In genomic region chr17:80454557-80455327, GRCh38 we compare ENCODE assay signal across 1 cellular context.
A peak's percentile ranks its signal among the peaks of the same experiment; 100 is the strongest.
TF ChIP-seq lines count a peak whose summit lies in the region.

No MANE protein-coding gene starts in this region.

TF ChIP-seq in GM12878, 131 proteins besides CTCF, POLR2A, EP300 and RAD21 (continued from another document and continues in another):
- TF ChIP-seq E4F1 (IDR thresholded peaks at IDR 0.05; ENCODE audit: borderline replicate concordance, partially characterized antibody) (no peak), HCFC1 (IDR thresholded peaks at IDR 0.05; ENCODE audit: low read length) (peak; percentile 47; the same call in 1 of the 2 replicates), RELA (IDR thresholded peaks at IDR 0.05; ENCODE audit: borderline replicate concordance, partially characterized antibody) (peak; percentile 19), RUNX3 (IDR thresholded peaks at IDR 0.05; ENCODE audit: low read length) (no peak; the same call in 1 of the 2 replicates), HDGF (IDR thresholded peaks at IDR 0.05) (0 out of 2 replicates have a peak, but pooled peaks have one; percentile 40), SP1 (IDR thresholded peaks at IDR 0.05; ENCODE audit: low read depth, low read length) (peak; percentile 52), GATAD2B (conservative IDR thresholded peaks at IDR 0.05; ENCODE audit: low read depth) (peak; percentile 68), ZNF384 (IDR thresholded peaks at IDR 0.05; ENCODE audit: borderline replicate concordance, low read depth, low read length) (no peak), E2F4 (IDR thresholded peaks at IDR 0.05; ENCODE audit: low read depth, low read length) (peak; percentile 66; the same call in 1 of the 2 replicates), GABPA (IDR thresholded peaks at IDR 0.05; ENCODE audit: low read depth) (peak; percentile 84), SREBF2 (IDR thresholded peaks at IDR 0.05; ENCODE audit: low read length) (no peak), JUND (IDR thresholded peaks at IDR 0.05; ENCODE audit: low read depth, low read length) (no peak), RFX5 (IDR thresholded peaks at IDR 0.05; ENCODE audit: low read depth, low read length) (0 out of 2 replicates have a peak, but pooled peaks have one; percentile 65), EGR1 (IDR thresholded peaks at IDR 0.05; ENCODE audit: borderline replicate concordance in 1 of 2, low read depth in 2 of 2, low read length in 2 of 2) (peak; percentile 59 to 84), FOS (IDR thresholded peaks at IDR 0.05; ENCODE audit: borderline replicate concordance, extremely low read depth, insufficient read length) (no peak), RAD51 (IDR thresholded peaks at IDR 0.05) (no peak), EZH2 (IDR thresholded peaks at IDR 0.05; ENCODE audit: borderline replicate concordance, control insufficient read depth, low read depth, low read length) (no peak), NBN (IDR thresholded peaks at IDR 0.05) (peak; percentile 55), RELB (IDR thresholded peaks at IDR 0.05; ENCODE audit: low read depth) (no peak), DPF2 (IDR thresholded peaks at IDR 0.05) (peak; percentile 57; the same call in 1 of the 2 replicates), BACH1 (IDR thresholded peaks at IDR 0.05; ENCODE audit: borderline replicate concordance) (peak; percentile 75; the same call in 1 of the 2 replicates), ETV6 (conservative IDR thresholded peaks at IDR 0.05 in 1 of 2, IDR thresholded peaks at IDR 0.05 in 1 of 2; ENCODE audit: borderline replicate concordance in 1 of 2, low read depth in 1 of 2) (no peak), MTA3 (IDR thresholded peaks at IDR 0.05; ENCODE audit: borderline replicate concordance, low read length) (no peak), PML (IDR thresholded peaks at IDR 0.05; ENCODE audit: low read length) (peak; percentile 85; the same call in 1 of the 2 replicates), BCL11A (IDR thresholded peaks at IDR 0.05; ENCODE audit: low read depth, low read length) (no peak), ZZZ3 (IDR thresholded peaks at IDR 0.05; ENCODE audit: control insufficient read depth, insufficient read length, low read depth) (no peak), ZNF217 (IDR thresholded peaks at IDR 0.05) (peak; percentile 41; the same call in 1 of the 2 replicates), LARP7 (IDR thresholded peaks at IDR 0.05) (peak; percentile 85), RCOR1 (conservative IDR thresholded peaks at IDR 0.05; ENCODE audit: low read depth, low read length) (peak; percentile 93; the same call in 1 of the 2 replicates), TAF1 (IDR thresholded peaks at IDR 0.05; ENCODE audit: borderline replicate concordance, low read depth, low read length) (peak; percentile 86), MAX (IDR thresholded peaks at IDR 0.05; ENCODE audit: low read depth, low read length) (peak; percentile 85; the same call in 1 of the 2 replicates), SKIL (IDR thresholded peaks at IDR 0.05; ENCODE audit: low read depth, poor library complexity, severe bottlenecking) (no peak), CBFB (IDR thresholded peaks at IDR 0.05; ENCODE audit: low read depth) (peak; percentile 72), ELK1 (IDR thresholded peaks at IDR 0.05; ENCODE audit: low read depth, low read length) (peak; percentile 82), CEBPB (IDR thresholded peaks at IDR 0.05; ENCODE audit: borderline replicate concordance in 1 of 2, low read depth in 2 of 2, low read length in 2 of 2) (no peak), NFYA (IDR thresholded peaks at IDR 0.05; ENCODE audit: borderline replicate concordance, low read depth, low read length) (no peak), IKZF1 (conservative IDR thresholded peaks at IDR 0.05) (peak; percentile 65; the same call in 1 of the 2 replicates), CBX3 (IDR thresholded peaks at IDR 0.05; ENCODE audit: borderline replicate concordance, low read depth) (no peak), RBBP5 (conservative IDR thresholded peaks at IDR 0.05) (no peak), JUNB (IDR thresholded peaks at IDR 0.05) (no peak), SMAD5 (IDR thresholded peaks at IDR 0.05; ENCODE audit: low read depth) (peak; percentile 59), KLF5 (IDR thresholded peaks at IDR 0.05; ENCODE audit: partially characterized antibody) (peak; percentile 22), CHD2 (IDR thresholded peaks at IDR 0.05; ENCODE audit: borderline replicate concordance, low read depth, low read length) (peak; percentile 100), PKNOX1 (IDR thresholded peaks at IDR 0.05) (peak; percentile 70), RB1 (IDR thresholded peaks at IDR 0.05; ENCODE audit: borderline replicate concordance) (peak; percentile 64; the same call in 1 of the 2 replicates), MXI1 (IDR thresholded peaks at IDR 0.05; ENCODE audit: low read depth, low read length) (peak; percentile 95)
- TF ChIP-seq, protein P1, sequence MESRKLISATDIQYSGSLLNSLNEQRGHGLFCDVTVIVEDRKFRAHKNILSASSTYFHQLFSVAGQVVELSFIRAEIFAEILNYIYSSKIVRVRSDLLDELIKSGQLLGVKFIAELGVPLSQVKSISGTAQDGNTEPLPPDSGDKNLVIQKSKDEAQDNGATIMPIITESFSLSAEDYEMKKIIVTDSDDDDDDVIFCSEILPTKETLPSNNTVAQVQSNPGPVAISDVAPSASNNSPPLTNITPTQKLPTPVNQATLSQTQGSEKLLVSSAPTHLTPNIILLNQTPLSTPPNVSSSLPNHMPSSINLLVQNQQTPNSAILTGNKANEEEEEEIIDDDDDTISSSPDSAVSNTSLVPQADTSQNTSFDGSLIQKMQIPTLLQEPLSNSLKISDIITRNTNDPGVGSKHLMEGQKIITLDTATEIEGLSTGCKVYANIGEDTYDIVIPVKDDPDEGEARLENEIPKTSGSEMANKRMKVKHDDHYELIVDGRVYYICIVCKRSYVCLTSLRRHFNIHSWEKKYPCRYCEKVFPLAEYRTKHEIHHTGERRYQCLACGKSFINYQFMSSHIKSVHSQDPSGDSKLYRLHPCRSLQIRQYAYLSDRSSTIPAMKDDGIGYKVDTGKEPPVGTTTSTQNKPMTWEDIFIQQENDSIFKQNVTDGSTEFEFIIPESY (IDR thresholded peaks at IDR 0.05) = no peak
- TF ChIP-seq, protein P2, sequence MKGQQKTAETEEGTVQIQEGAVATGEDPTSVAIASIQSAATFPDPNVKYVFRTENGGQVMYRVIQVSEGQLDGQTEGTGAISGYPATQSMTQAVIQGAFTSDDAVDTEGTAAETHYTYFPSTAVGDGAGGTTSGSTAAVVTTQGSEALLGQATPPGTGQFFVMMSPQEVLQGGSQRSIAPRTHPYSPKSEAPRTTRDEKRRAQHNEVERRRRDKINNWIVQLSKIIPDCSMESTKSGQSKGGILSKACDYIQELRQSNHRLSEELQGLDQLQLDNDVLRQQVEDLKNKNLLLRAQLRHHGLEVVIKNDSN (IDR thresholded peaks at IDR 0.05; ENCODE audit: borderline replicate concordance, extremely low read length, insufficient read depth, low read depth, low read length) = no peak
